ENCODE assay signal across 7 cellular contexts in genomic region chr14:70955543-70956480, GRCh38. TPM values are rescaled to one million over a fixed set of nuclear protein-coding genes. Genes with fewer than 3 reads are reported as not detected.
A peak's percentile ranks its signal among the peaks of the same experiment; 100 is the strongest.
DNase-seq lines count a peak whose midpoint lies in the region; ATAC-seq and TF ChIP-seq lines count a peak whose summit lies in the region.

No MANE protein-coding gene starts in this region.

- CTCF ChIA-PET in activated CD4-positive, alpha-beta memory T cell treated with anti-CD3 and anti-CD28 coated beads for 36 hours (lab: Charles Lee), result interaction anchor here (0.6 to 6.5 kb wide), 21 partner anchors 10 to 147 kb away, joined by 3 to 124 read pairs (median 6); partner anchors contain the start of genes MAP3K9 and PCNX1

- no peaks in the 10 kb centered on the region for H3K9me3 ChIP-seq in Karpas-422 (ENCODE audit: low read length)

- H3K27ac ChIP-seq in Karpas-422 (ENCODE audit: low read length), result no peak overlapping the region

- TF ChIP-seq CTCF in foreskin fibroblast (IDR thresholded peaks at IDR 0.05; ENCODE audit: low read depth, low read length), result peak; percentile 50

- no peaks in the 10 kb centered on the region for H3K9me3 Mint-ChIP-seq in activated CD4-positive, alpha-beta memory T cell treated with anti-CD3 and anti-CD28 coated beads for 36 hours

- H2AFZ ChIP-seq in Karpas-422 (ENCODE audit: low read length), result no peak overlapping the region

- H3K36me3 Mint-ChIP-seq in activated CD4-positive, alpha-beta memory T cell treated with anti-CD3 and anti-CD28 coated beads for 36 hours, result peaks cover 11% of the 10 kb centered on the region

- H4K20me1 ChIP-seq in Karpas-422 (ENCODE audit: insufficient read depth, low read depth, low read length), result no peaks in the 10 kb centered on the region

- H3K9ac ChIP-seq in Karpas-422 (ENCODE audit: low read length), result no peak overlapping the region

- H3K4me3 ChIP-seq in Karpas-422 (ENCODE audit: low read length), result no peak overlapping the region
- no peak overlapping the region for H3K4me3 ChIP-seq in foreskin fibroblast (ENCODE audit: low read depth in 1 of 2, low read length in 2 of 2)

- no peaks in the 10 kb centered on the region for H3K9me2 ChIP-seq in Karpas-422 (replicated peaks; ENCODE audit: insufficient read depth, low read length)

- H3K27ac Mint-ChIP-seq in activated CD4-positive, alpha-beta memory T cell treated with anti-CD3 and anti-CD28 coated beads for 36 hours, result no peak overlapping the region

- intact Hi-C loops in activated CD4-positive, alpha-beta memory T cell treated with anti-CD3 and anti-CD28 coated beads for 36 hours (cut with micrococcal nuclease), result loop anchor here (1.0 kb wide), 3 partner anchors 49 to 139 kb away; partner anchors contain the start of gene PCNX1

- DNase-seq in ELR (ENCODE audit: low read depth) (peak; percentile 54), Karpas-422 (peak; percentile 77), foreskin fibroblast (peak; percentile 17 to 62), DMS79 (lab: John Stamatoyannopoulos, UW) (no peak)
- peak; percentile 57 for DNase-seq in activated CD4-positive, alpha-beta memory T cell treated with anti-CD3 and anti-CD28 coated beads for 36 hours
- peak; percentile 9 to 16 for DNase-seq in stimulated activated CD8-positive, alpha-beta memory T cell treated with anti-CD3 and anti-CD28 coated beads, Interleukin-7, amount 100 ng/mL, for 1 hour (ENCODE audit: low read depth in 2 of 2)

- H3K4me3 Mint-ChIP-seq in activated CD4-positive, alpha-beta memory T cell treated with anti-CD3 and anti-CD28 coated beads for 36 hours, result no peak overlapping the region

- ATAC-seq in HG03571 (IDR thresholded peaks at IDR 0.05; ENCODE audit: unreplicated experiment), result no peak

- peaks cover 45% of the 10 kb centered on the region for H3K4me1 Mint-ChIP-seq in activated CD4-positive, alpha-beta memory T cell treated with anti-CD3 and anti-CD28 coated beads for 36 hours (ENCODE audit: low read depth)

- H3K36me3 ChIP-seq in Karpas-422 (ENCODE audit: insufficient read depth, low read length), result no peaks in the 10 kb centered on the region; the same call in 1 of the 2 replicates

- peaks cover 35% of the 10 kb centered on the region for H3K79me2 ChIP-seq in Karpas-422 (ENCODE audit: low read length)

- H3K4me1 ChIP-seq in Karpas-422 (ENCODE audit: low read length), result peaks cover 14% of the 10 kb centered on the region

- H3K27me3 ChIP-seq in Karpas-422 (ENCODE audit: low read length), result no peaks in the 10 kb centered on the region

- POLR2A ChIA-PET in activated CD4-positive, alpha-beta memory T cell treated with anti-CD3 and anti-CD28 coated beads for 36 hours (lab: Charles Lee), result interaction anchor here (0.7 to 1.4 kb wide), 2 partner anchors 13 to 37 kb away, joined by 3 to 4 read pairs; no protein-coding TSS in a partner anchor

- no peak overlapping the region for H3K4me2 ChIP-seq in Karpas-422 (ENCODE audit: low read depth, low read length, poor library complexity, severe bottlenecking)

- no peaks in the 10 kb centered on the region for H3K27me3 Mint-ChIP-seq in activated CD4-positive, alpha-beta memory T cell treated with anti-CD3 and anti-CD28 coated beads for 36 hours

RNA-seq across cellular contexts. Expression of gene PCNX1, which starts 48.6 kb away (rescaled TPM):
- 28.5 and 58.7 TPM in 2 replicates for total RNA-seq in Karpas-422 (2014; rRNA removed; shearing (Covaris generic); ENCODE audit: low replicate concordance)
- 10 to 100 TPM; 39.2 to 44.4 TPM for total RNA-seq in activated CD4-positive, alpha-beta memory T cell treated with anti-CD3 and anti-CD28 coated beads for 36 hours
